In the genomic region with DNA sequence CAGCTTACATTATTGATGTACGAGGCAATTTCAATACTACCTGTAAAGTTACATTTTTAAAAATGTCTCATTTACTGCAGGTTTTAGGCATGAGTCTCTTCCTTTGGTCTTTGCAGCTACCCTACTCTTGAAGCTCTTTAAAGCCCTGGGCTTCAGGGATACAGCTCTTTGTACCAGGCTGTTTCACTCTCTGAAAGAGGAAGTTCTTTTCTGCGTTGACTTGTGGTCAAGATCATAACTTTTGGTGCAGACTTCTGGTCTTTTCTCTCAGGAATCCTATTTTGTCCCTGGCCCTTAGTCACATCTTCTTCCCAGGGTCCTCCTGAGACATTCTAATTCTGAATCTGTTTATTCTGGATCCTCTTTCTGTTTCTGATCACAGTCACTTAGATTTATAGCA, we compare ENCODE assay signal across 13 cellular contexts. TPM values are rescaled to one million over a fixed set of nuclear protein-coding genes. Genes with fewer than 3 reads are reported as not detected.
A peak's percentile ranks its signal among the peaks of the same experiment; 100 is the strongest.
DNase-seq lines count a peak whose midpoint lies in the region; ATAC-seq and TF ChIP-seq lines count a peak whose summit lies in the region.
"Had no signal": no experiment of that assay in that cellular context is flagged by ENCODE, and none has a peak within 500 bp of the region (broad histone marks: within the 10 kb centered on the region; RNA-seq: fewer than 3 reads in every experiment).

No MANE protein-coding gene starts in this region.

- no peaks in the 10 kb centered on the region for H3K4me1 Mint-ChIP-seq in chondrocyte (ENCODE audit: low read depth)

- 70 to 85% methylated on average over 2 of the region's 2 CpGs for WGBS in lower leg skin, 2 donors

- no peak for TF ChIP-seq POLR2A in lower leg skin (IDR thresholded peaks at IDR 0.05)

- DNase-seq in SKM-1 (lab: John Stamatoyannopoulos, UW; ENCODE audit: unreplicated experiment) = peak; percentile 34
- no peak for DNase-seq in stimulated activated CD4-positive, alpha-beta T cell treated with anti-CD3 and anti-CD28 coated beads, Interleukin-15, amount 100 ng/mL, for 24 hours
- no peak for DNase-seq in chondrocyte (ENCODE audit: low spot score)
- DNase-seq in stimulated activated naive CD8-positive, alpha-beta T cell treated with anti-CD3 and anti-CD28 coated beads, Interleukin-15, Interleukin-2, amounts not matched to agents 100 U/mL and 50 U/mL, for 24 hours = no peak
- no peak for DNase-seq in lower leg skin (ENCODE audit: low spot score in 2 of 2)
- DNase-seq: activated CD4-positive, CD25-positive, alpha-beta regulatory T cell; activated gamma-delta T cell; lower lobe of right lung; NCI-H1694 treated with DMSO at 0.1 percent for 48 hours had no signal

- H3K9me3 Mint-ChIP-seq in chondrocyte (ENCODE audit: low read depth) = no peaks in the 10 kb centered on the region

- no peak overlapping the region for H3K4me3 ChIP-seq in lower leg skin (ENCODE audit: low read depth, poor library complexity, severe bottlenecking)
- H3K4me3 ChIP-seq: lower lobe of right lung had no signal

- no peak overlapping the region for H3K4me3 Mint-ChIP-seq in chondrocyte (ENCODE audit: unreplicated experiment)

- ATAC-seq in GM18502 (IDR thresholded peaks at IDR 0.05; ENCODE audit: poor library complexity, unreplicated experiment) (peak; percentile 74), GM21526 (IDR thresholded peaks at IDR 0.05; ENCODE audit: low FRiP score, unreplicated experiment) (peak; percentile 80), HG03354 (IDR thresholded peaks at IDR 0.05; ENCODE audit: poor library complexity, severe bottlenecking, unreplicated experiment) (peak; percentile 87)
- ATAC-seq in stimulated activated naive CD8-positive, alpha-beta T cell treated with anti-CD3 and anti-CD28 coated beads, Interleukin-15, Interleukin-2, amounts not matched to agents 100 U/mL and 50 U/mL, for 24 hours = no peak
- ATAC-seq: lower lobe of right lung, Panc1 had no signal

- H3K36me3 Mint-ChIP-seq in chondrocyte (ENCODE audit: low read depth) = peaks cover 30% of the 10 kb centered on the region

- intact Hi-C loops in lower leg skin (cut with DNase I; ENCODE audit: low total_unique reads) = no loop called here

- H3K27me3 Mint-ChIP-seq in chondrocyte (ENCODE audit: low read depth) = no peaks in the 10 kb centered on the region

- no peak overlapping the region for H3K27ac Mint-ChIP-seq in chondrocyte (ENCODE audit: unreplicated experiment)

- TF ChIP-seq CTCF in chondrocyte (IDR thresholded peaks at IDR 0.05) (no peak), lower leg skin (IDR thresholded peaks at IDR 0.05) (no peak)

RNA-seq across cellular contexts. Expression of a gene that starts 16.6 kb away (rescaled TPM):
- total RNA-seq in chondrocyte = not detected in 3 replicates
- under 1 TPM in 2 of 4 donors, not detected in 2; 0.06 to 0.07 TPM for total RNA-seq in lower leg skin

RNA-seq across cellular contexts. Expression of a gene that starts 17.4 kb away (rescaled TPM):
- 50.4 to 60.6 TPM (median 53.4 TPM) in 3 replicates for total RNA-seq in chondrocyte
- 10 to 100 TPM; 13.8 to 20.5 (median 14.9) TPM for total RNA-seq in lower leg skin

RNA-seq across cellular contexts. Expression of a gene that starts 46.2 kb away (rescaled TPM):
- total RNA-seq in chondrocyte = 27.7 to 37.5 TPM (median 33.3 TPM) in 3 replicates
- 10 to 100 TPM; 19.1 to 46.7 (median 24.8) TPM for total RNA-seq in lower leg skin
